ENCODE assay signal across 11 cellular contexts in the genomic region with DNA sequence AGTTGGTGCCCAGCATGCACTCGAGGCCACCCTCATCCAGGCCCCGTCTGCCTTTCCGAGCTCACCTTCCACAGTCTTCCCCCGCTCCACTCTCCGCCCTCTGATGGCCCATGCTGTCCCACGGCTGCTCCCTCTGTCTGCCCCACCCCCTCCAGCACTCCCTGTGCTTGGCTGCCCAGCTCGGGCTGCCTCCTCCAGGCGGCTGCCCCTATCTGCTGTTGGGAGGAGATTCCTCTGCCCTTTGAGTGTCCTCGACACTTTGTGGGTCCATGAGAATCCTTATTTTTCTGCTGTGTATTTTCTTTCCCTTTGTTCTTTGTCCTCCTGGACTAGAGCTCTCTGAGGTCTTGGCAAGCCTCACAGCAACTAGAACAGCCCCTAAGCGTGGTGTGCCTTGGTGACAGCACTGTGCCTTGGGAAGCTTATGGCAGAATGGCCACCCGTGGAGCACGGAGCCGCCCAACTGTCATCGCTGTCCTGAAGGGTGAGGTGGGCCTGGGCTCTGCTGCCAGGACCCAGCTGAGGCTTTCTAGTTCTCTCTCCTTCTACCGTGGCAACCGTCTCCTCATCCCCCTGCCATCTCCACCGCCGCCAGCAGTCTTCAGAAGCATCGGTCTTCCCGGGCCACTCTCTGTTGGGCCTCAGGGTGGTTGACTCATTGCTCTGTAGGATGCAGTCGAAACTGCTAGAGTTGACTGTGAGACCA. TPM values are rescaled to one million over a fixed set of nuclear protein-coding genes. Genes with fewer than 3 reads are reported as not detected.
DNase-seq lines count a peak whose midpoint lies in the region; ATAC-seq and TF ChIP-seq lines count a peak whose summit lies in the region.
"Had no signal": no experiment of that assay in that cellular context is flagged by ENCODE, and none has a peak within 500 bp of the region (broad histone marks: within the 10 kb centered on the region; RNA-seq: fewer than 3 reads in every experiment).

No MANE protein-coding gene starts in this region.

- no peak overlapping the region for H3K4me3 ChIP-seq in A673 (ENCODE audit: low read depth, low read length, poor library complexity, severe bottlenecking)
- H3K4me3 ChIP-seq in NT2/D1 (ENCODE audit: insufficient read length, low read depth) = no peak overlapping the region
- no peak overlapping the region for H3K4me3 ChIP-seq in SK-N-SH (ENCODE audit: low read depth in 2 of 2, low read length in 1 of 2)
- H3K4me3 ChIP-seq: left lung, skin epidermis had no signal

- no peaks in the 10 kb centered on the region for H3K9me3 ChIP-seq in A673 (ENCODE audit: low read depth, low read length, poor library complexity, severe bottlenecking)
- H3K9me3 ChIP-seq in NT2/D1 (ENCODE audit: insufficient read depth, low read length) = no peaks in the 10 kb centered on the region
- H3K9me3 ChIP-seq in SK-N-SH = no peaks in the 10 kb centered on the region
- H3K9me3 ChIP-seq: left lung had no signal

- H3K4me3 Mint-ChIP-seq in memory B cell = no peak overlapping the region

- H3K4me2 ChIP-seq in SK-N-SH = no peak overlapping the region

- no peaks in the 10 kb centered on the region for H3K9me3 Mint-ChIP-seq in memory B cell

- no peak for ATAC-seq in memory B cell (ENCODE audit: low read depth)
- ATAC-seq in GM18873 (IDR thresholded peaks at IDR 0.05; ENCODE audit: low FRiP score, unreplicated experiment) = no peak
- ATAC-seq in GM19324 (IDR thresholded peaks at IDR 0.05; ENCODE audit: low FRiP score, unreplicated experiment) = no peak
- ATAC-seq in HG03460 (IDR thresholded peaks at IDR 0.05; ENCODE audit: unreplicated experiment) = no peak
- ATAC-seq: left lung had no signal

- TF ChIP-seq CTCF in A673 (conservative IDR thresholded peaks at IDR 0.05; ENCODE audit: low read depth, low read length) (no peak), SK-N-SH (IDR thresholded peaks at IDR 0.05) (no peak)

- CTCF ChIA-PET in A673 (lab: Charles Lee) (no interaction called here), SK-N-SH (lab: Yijun Ruan, JAX) (interaction anchor here (0.8 to 12.8 kb wide), 10 partner anchors 8 to 500 kb away, joined by 3 to 212 read pairs (median 5); a partner anchor contains a TSS)

- TF ChIP-seq RAD21 in SK-N-SH (IDR thresholded peaks at IDR 0.05; ENCODE audit: low read length) = no peak

- peaks cover 74% of the 10 kb centered on the region for H4K20me1 ChIP-seq in SK-N-SH (ENCODE audit: insufficient read depth)

- peaks cover 40% of the 10 kb centered on the region for H3K4me1 ChIP-seq in A673 (ENCODE audit: insufficient read depth, low read length, poor library complexity, severe bottlenecking)
- peaks cover 20% of the 10 kb centered on the region for H3K4me1 ChIP-seq in NT2/D1 (ENCODE audit: insufficient read depth, insufficient read length)
- peaks cover 18 to 36% of the 10 kb centered on the region in 2 experiments; a peak in 2 of 4 replicates for H3K4me1 ChIP-seq in SK-N-SH (ENCODE audit: control insufficient read depth in 1 of 2, insufficient read depth in 2 of 2, low read depth in 1 of 2, low read length in 1 of 2)

- H3K27ac Mint-ChIP-seq in memory B cell = peak overlapping the region; percentile 63

- POLR2A ChIA-PET in A673 (lab: Charles Lee; ENCODE audit: low non-redundant PET) (no interaction called here), SK-N-SH (lab: Yijun Ruan, JAX) (interaction anchor here (1.0 to 1.6 kb wide), 2 partner anchors 9 to 11 kb away, joined by 5 to 8 read pairs; a partner anchor contains a TSS)

- H3K9ac ChIP-seq in NT2/D1 (ENCODE audit: insufficient read length, low read depth) = peak overlapping the region; percentile 17
- H3K9ac ChIP-seq in SK-N-SH = no peak overlapping the region

- H3K27ac ChIP-seq in A673 (ENCODE audit: low read depth, low read length, poor library complexity, severe bottlenecking) (peak overlapping the region; percentile 58), SK-N-SH (ENCODE audit: low read depth in 2 of 2, low read length in 1 of 2) (peak overlapping the region in 1 of 2 experiments; percentile 11; a peak in 1 of 4 replicates)
- H3K27ac ChIP-seq: left lung had no signal

- BruUV-seq in A673 (replicated peaks; lab: Mats Ljungman, UMichigan) = no TSS peak

- H3K27me3 Mint-ChIP-seq in memory B cell = no peaks in the 10 kb centered on the region

- peaks cover 31% of the 10 kb centered on the region for H3K4me1 Mint-ChIP-seq in memory B cell

- DNase-seq in A673 (ENCODE audit: low spot score) (no peak), NT2/D1 (ENCODE audit: low read depth, low spot score) (no peak), cerebellum (ENCODE audit: low spot score) (peak; percentile 51), memory B cell (ENCODE audit: low spot score in 2 of 2) (no peak), SK-N-SH (no peak)
- DNase-seq: NCI-H2081 treated with DMSO at 0.1 percent for 48 hours had no signal

- no peaks in the 10 kb centered on the region for H3K27me3 ChIP-seq in A673 (replicated peaks; ENCODE audit: insufficient read depth, low read depth, low read length, poor library complexity)
- H3K27me3 ChIP-seq in NT2/D1 (ENCODE audit: insufficient read depth, insufficient read length) = no peaks in the 10 kb centered on the region
- H3K27me3 ChIP-seq in SK-N-SH (ENCODE audit: insufficient read depth) = no peaks in the 10 kb centered on the region
- H3K27me3 ChIP-seq: left lung had no signal

- H3K36me3 ChIP-seq in A673 (ENCODE audit: insufficient read depth, low read length, poor library complexity, severe bottlenecking) (peaks cover 30% of the 10 kb centered on the region), NT2/D1 (ENCODE audit: insufficient read depth, insufficient read length, low read length) (peaks cover 80% of the 10 kb centered on the region), SK-N-SH (replicated peaks in 1 of 2; ENCODE audit: control insufficient read depth in 1 of 2, insufficient read depth in 2 of 2, low read length in 1 of 2) (peaks cover 17 to 29% of the 10 kb centered on the region in 2 experiments)

- H3F3A ChIP-seq in SK-N-SH (replicated peaks; ENCODE audit: insufficient read depth) = peaks cover 6% of the 10 kb centered on the region

- H3K36me3 Mint-ChIP-seq in memory B cell = peaks cover 5% of the 10 kb centered on the region

- H3K79me2 ChIP-seq in SK-N-SH (ENCODE audit: insufficient read depth) = peaks cover 97% of the 10 kb centered on the region

- H2AFZ ChIP-seq in SK-N-SH (ENCODE audit: low read depth) = no peak overlapping the region

- WGBS in SK-N-SH (ENCODE audit: low lambda C conversion rate) = 74% methylated on average over 19 of the region's 21 CpGs

- TF ChIP-seq EP300 in SK-N-SH (IDR thresholded peaks at IDR 0.05; ENCODE audit: borderline replicate concordance in 1 of 2, low read depth in 1 of 2, low read length in 1 of 2) = no peak

- H3K9me2 ChIP-seq in SK-N-SH = no peaks in the 10 kb centered on the region

- intact Hi-C loops in A673 (cut with micrococcal nuclease; ENCODE audit: unreplicated experiment) = no loop called here

TF ChIP-seq in SK-N-SH, 30 proteins besides CTCF, POLR2A, EP300 and RAD21:
- TF ChIP-seq FOXM1 (IDR thresholded peaks at IDR 0.05; ENCODE audit: low read depth) (no peak), POLR2AphosphoS5 (IDR thresholded peaks at IDR 0.05; ENCODE audit: low read depth, low read length) (no peak), TCF12 (IDR thresholded peaks at IDR 0.05) (no peak), ELF1 (IDR thresholded peaks at IDR 0.05) (no peak), TEAD4 (IDR thresholded peaks at IDR 0.05; ENCODE audit: borderline replicate concordance, insufficient read depth) (no peak), NRF1 (IDR thresholded peaks at IDR 0.05; ENCODE audit: low read depth, low read length) (no peak), FOSL2 (IDR thresholded peaks at IDR 0.05; ENCODE audit: borderline replicate concordance, low read depth) (no peak)
- TF ChIP-seq, protein P1, sequence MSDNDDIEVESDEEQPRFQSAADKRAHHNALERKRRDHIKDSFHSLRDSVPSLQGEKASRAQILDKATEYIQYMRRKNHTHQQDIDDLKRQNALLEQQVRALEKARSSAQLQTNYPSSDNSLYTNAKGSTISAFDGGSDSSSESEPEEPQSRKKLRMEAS (IDR thresholded peaks at IDR 0.05; ENCODE audit: low read depth) = no peak

RNA-seq across cellular contexts. Expression of a gene that starts 5.2 kb away (rescaled TPM):
- 82.8 and 87.1 TPM in 2 replicates for total RNA-seq in A673 (2021)
- total RNA-seq in cerebellum = 14.6 TPM
- 75.0 and 78.3 TPM in 2 replicates for polyA plus RNA-seq in SK-N-SH (2012; rRNA removed)
- 44.3 and 62.6 TPM in 2 replicates for polyA plus RNA-seq in SK-N-SH (2012; cell fraction: cytosol; rRNA removed)
- 44.8 and 47.5 TPM in 2 replicates for polyA plus RNA-seq in SK-N-SH (2012; cell fraction: nucleus; rRNA removed)

RNA-seq across cellular contexts. Expression of a gene that starts 10.2 kb away (rescaled TPM):
- total RNA-seq in A673 (2021) = 0.28 TPM in 1 of 2 replicates, not detected in the other
- not detected for total RNA-seq in cerebellum
- 0.24 and 0.30 TPM in 2 replicates for polyA plus RNA-seq in SK-N-SH (2012; rRNA removed)
- polyA plus RNA-seq in SK-N-SH (2012; cell fraction: cytosol; rRNA removed) = 0.17 and 0.34 TPM in 2 replicates
- polyA plus RNA-seq in SK-N-SH (2012; cell fraction: nucleus; rRNA removed) = 1.0 and 1.2 TPM in 2 replicates
- total RNA-seq: left lung had no signal

RNA-seq across cellular contexts. Expression of a gene that starts 10.8 kb away (rescaled TPM):
- total RNA-seq in A673 (2021) = 30.4 and 36.5 TPM in 2 replicates
- total RNA-seq in cerebellum = 14.5 TPM
- polyA plus RNA-seq in SK-N-SH (2012; rRNA removed) = 35.9 and 37.5 TPM in 2 replicates
- 14.2 and 23.9 TPM in 2 replicates for polyA plus RNA-seq in SK-N-SH (2012; cell fraction: cytosol; rRNA removed)
- polyA plus RNA-seq in SK-N-SH (2012; cell fraction: nucleus; rRNA removed) = 89.7 and 96.2 TPM in 2 replicates

RNA-seq across cellular contexts. Expression of a gene that starts 34.3 kb away (rescaled TPM):
- total RNA-seq in A673 (2021) = 12.7 and 16.6 TPM in 2 replicates
- not detected for total RNA-seq in cerebellum
- polyA plus RNA-seq in SK-N-SH (2012; rRNA removed) = 0.83 and 0.84 TPM in 2 replicates
- 0.51 and 1.2 TPM in 2 replicates for polyA plus RNA-seq in SK-N-SH (2012; cell fraction: cytosol; rRNA removed)
- 0.37 and 0.70 TPM in 2 replicates for polyA plus RNA-seq in SK-N-SH (2012; cell fraction: nucleus; rRNA removed)
